ENCODE assay signal across 9 cellular contexts in genomic region chr1:32754282-32755097, GRCh38. TPM values are rescaled to one million over a fixed set of nuclear protein-coding genes. Genes with fewer than 3 reads are reported as not detected.
DNase-seq lines count a peak whose midpoint lies in the region; ATAC-seq, FAIRE-seq and TF ChIP-seq lines count a peak whose summit lies in the region.
"Had no signal": no experiment of that assay in that cellular context is flagged by ENCODE, and none has a peak within 500 bp of the region (broad histone marks: within the 10 kb centered on the region; RNA-seq: fewer than 3 reads in every experiment).

No MANE protein-coding gene starts in this region.

- intact Hi-C loops in PC-3 (cut with micrococcal nuclease) = no loop called here

- CTCF ChIA-PET in PC-3 (lab: Charles Lee) = interaction anchor here (0.8 to 1.4 kb wide), 3 partner anchors 15 to 104 kb away, joined by 3 to 7 read pairs (median 4); no protein-coding TSS in a partner anchor

- TSS peak; percentile 73 for BruUV-seq in PC-3 (replicated peaks; lab: Mats Ljungman, UMichigan)

- H4K20me1 ChIP-seq in PC-3 (ENCODE audit: low read length) = no peaks in the 10 kb centered on the region
- peaks cover 7% of the 10 kb centered on the region for H4K20me1 ChIP-seq in astrocyte (ENCODE audit: insufficient read depth, low read length)
- H4K20me1 ChIP-seq in smooth muscle cell (ENCODE audit: low read depth) = peaks cover 33% of the 10 kb centered on the region

- H3K4me3 ChIP-seq in PC-3 (ENCODE audit: low read length) (peak overlapping the region; percentile 80), astrocyte (ENCODE audit: insufficient read depth, low read depth, low read length) (peak overlapping the region; percentile 80), iPS-11a (ENCODE audit: low read depth, low read length) (peak overlapping the region; percentile 90), smooth muscle cell (peak overlapping the region; percentile 86)

- peak; percentile 43 for DNase-seq in PC-3
- peak; percentile 51 for DNase-seq in astrocyte (ENCODE audit: low read depth)
- DNase-seq in smooth muscle cell (lab: John Stamatoyannopoulos, UW; ENCODE audit: unreplicated experiment) = no peak
- DNase-seq in GM20000 (ENCODE audit: low spot score) = no peak
- DNase-seq in HPDE6-E6E7 (ENCODE audit: extremely low spot score) = no peak

- no peaks in the 10 kb centered on the region for H3K36me3 Mint-ChIP-seq in astrocyte (ENCODE audit: low read depth, unreplicated experiment)

- H3F3A ChIP-seq in PC-3 (ENCODE audit: low read length, unreplicated experiment) (peaks cover 10% of the 10 kb centered on the region), smooth muscle cell (ENCODE audit: low read depth) (peaks cover 13% of the 10 kb centered on the region)

- H2AFZ ChIP-seq in PC-3 (ENCODE audit: low read length) = peak overlapping the region; percentile 77
- H2AFZ ChIP-seq in astrocyte (ENCODE audit: low read depth, low read length) = peak overlapping the region; percentile 81
- peak overlapping the region; percentile 71 for H2AFZ ChIP-seq in smooth muscle cell (ENCODE audit: low read depth)

- under 1% methylated on average over 27 of the region's 50 CpGs for WGBS in smooth muscle cell (ENCODE audit: low lambda C conversion rate)

- peaks cover 2% of the 10 kb centered on the region for H3K9me3 Mint-ChIP-seq in astrocyte (ENCODE audit: unreplicated experiment)

- H3K36me3 ChIP-seq in PC-3 (ENCODE audit: low read depth, low read length) (no peaks in the 10 kb centered on the region), astrocyte (ENCODE audit: insufficient read depth, low read length) (no peaks in the 10 kb centered on the region), smooth muscle cell (ENCODE audit: low read depth) (no peaks in the 10 kb centered on the region)

- H3K27ac ChIP-seq in PC-3 (ENCODE audit: low read length) = peak overlapping the region; percentile 29; the same call in 1 of the 2 replicates
- peak overlapping the region; percentile 56 for H3K27ac ChIP-seq in astrocyte (ENCODE audit: low read depth, low read length)
- peak overlapping the region; percentile 13 for H3K27ac ChIP-seq in smooth muscle cell (ENCODE audit: low read depth)

- peak overlapping the region; percentile 90 for H3K27ac Mint-ChIP-seq in astrocyte (ENCODE audit: unreplicated experiment)

- H3K4me1 Mint-ChIP-seq in astrocyte (ENCODE audit: low read depth, unreplicated experiment) = peaks cover 25% of the 10 kb centered on the region

- peak overlapping the region; percentile 51 for H3K9ac ChIP-seq in PC-3 (ENCODE audit: low read length)
- peak overlapping the region; percentile 82 for H3K9ac ChIP-seq in astrocyte (ENCODE audit: low read length)
- H3K9ac ChIP-seq in smooth muscle cell (ENCODE audit: low read depth) = peak overlapping the region; percentile 58

- FAIRE-seq in astrocyte (lab: Jason Lieb, UNC) = no peak

- H3K9me2 ChIP-seq in PC-3 (replicated peaks; ENCODE audit: low read length) = no peaks in the 10 kb centered on the region

- H3K79me2 ChIP-seq in PC-3 (ENCODE audit: low read length) = peaks cover 73% of the 10 kb centered on the region
- peaks cover 41% of the 10 kb centered on the region for H3K79me2 ChIP-seq in astrocyte (ENCODE audit: insufficient read depth, low read length)
- H3K79me2 ChIP-seq in smooth muscle cell (ENCODE audit: low read depth) = peaks cover 14% of the 10 kb centered on the region

- H3K4me1 ChIP-seq in PC-3 (ENCODE audit: insufficient read depth, low read length) (peaks cover 44% of the 10 kb centered on the region), astrocyte (ENCODE audit: insufficient read depth, low read length) (peaks cover 25% of the 10 kb centered on the region), smooth muscle cell (ENCODE audit: low read depth) (peaks cover 11% of the 10 kb centered on the region)

- ATAC-seq in GM21825 (IDR thresholded peaks at IDR 0.05; ENCODE audit: unreplicated experiment) (peak; percentile 23), PC-3 (peak; percentile 39), GM18517 (IDR thresholded peaks at IDR 0.05; ENCODE audit: unreplicated experiment) (no peak)

- H3K27me3 ChIP-seq in PC-3 (ENCODE audit: low read length) = no peaks in the 10 kb centered on the region
- H3K27me3 ChIP-seq in astrocyte (ENCODE audit: insufficient read depth, low read length) = no peaks in the 10 kb centered on the region
- H3K27me3 ChIP-seq in smooth muscle cell (ENCODE audit: low read depth) = no peaks in the 10 kb centered on the region

- no peaks in the 10 kb centered on the region for H3K27me3 Mint-ChIP-seq in astrocyte (ENCODE audit: low read depth, unreplicated experiment)

- peak overlapping the region; percentile 86 for H3K4me2 ChIP-seq in PC-3 (ENCODE audit: low read length)
- H3K4me2 ChIP-seq in astrocyte (ENCODE audit: low read length) = peak overlapping the region; percentile 99
- peak overlapping the region; percentile 96 for H3K4me2 ChIP-seq in smooth muscle cell

- H3K9me3 ChIP-seq in PC-3 (ENCODE audit: low read length) (no peaks in the 10 kb centered on the region), astrocyte (ENCODE audit: insufficient read depth, low read depth, low read length) (no peaks in the 10 kb centered on the region), smooth muscle cell (replicated peaks; ENCODE audit: low read depth) (no peaks in the 10 kb centered on the region)

- TF ChIP-seq CTCF in PC-3 (conservative IDR thresholded peaks at IDR 0.05; ENCODE audit: low read depth, low read length) (no peak), astrocyte (IDR thresholded peaks at IDR 0.05; ENCODE audit: insufficient read depth, low read depth, low read length) (no peak), smooth muscle cell (IDR thresholded peaks at IDR 0.05; ENCODE audit: borderline replicate concordance, insufficient read depth, poor library complexity, severe bottlenecking) (no peak), GM20000 (IDR thresholded peaks at IDR 0.05; ENCODE audit: extremely low read depth, missing control alignments) (no peak)

- POLR2A ChIA-PET in PC-3 (lab: Charles Lee; ENCODE audit: unreplicated experiment) = interaction anchor here (0.6 to 0.7 kb wide), 3 partner anchors 15 to 422 kb away, joined by 3 to 5 read pairs (median 5); no protein-coding TSS in a partner anchor

- peak overlapping the region; percentile 87 for H3K4me3 Mint-ChIP-seq in astrocyte (ENCODE audit: unreplicated experiment)

RNA-seq across cellular contexts. Expression of gene SYNC, which starts 51.9 kb away (rescaled TPM):
- total RNA-seq in PC-3 (2014; rRNA removed) (6.6 and 10.0 TPM in 2 replicates), astrocyte (20.6 and 23.7 TPM in 2 replicates), smooth muscle cell (4.4 and 6.2 TPM in 2 replicates)
- polyA plus RNA-seq in smooth muscle cell = 4.6 and 4.9 TPM in 2 replicates
- total RNA-seq: T-helper 2 cell treated with Interferon-gamma antibody and Interleukin-4, amounts not matched to agents 100 ng/mL and 5 ng/mL, for 36 hours had no signal

Comparison
In these comparisons a context has a peak if more than half of its experiments do, and no peak if none do; other contexts are left out.
1. DNase-seq: peak in PC-3 (single experiment) and astrocyte (single experiment); none in smooth muscle cell (single experiment), GM20000 (single experiment) and HPDE6-E6E7 (single experiment).
2. Peak in every context shown above with its lines, with median percentiles within 50 percentile points of each other: H2AFZ ChIP-seq, H3K27ac ChIP-seq, H3K4me2 ChIP-seq, H3K4me3 ChIP-seq and H3K9ac ChIP-seq.